In genomic region chr18:47883771-47884413, GRCh38 we compare ENCODE assay signal across 9 cellular contexts. TPM values are rescaled to one million over a fixed set of nuclear protein-coding genes. Genes with fewer than 3 reads are reported as not detected.
DNase-seq lines count a peak whose midpoint lies in the region; ATAC-seq and TF ChIP-seq lines count a peak whose summit lies in the region.
"Had no signal": no experiment of that assay in that cellular context is flagged by ENCODE, and none has a peak within 500 bp of the region (broad histone marks: within the 10 kb centered on the region; RNA-seq: fewer than 3 reads in every experiment).

No MANE protein-coding gene starts in this region.

- H3K4me3 ChIP-seq in colonic mucosa, result no peak overlapping the region
- H3K4me3 ChIP-seq: SK-N-MC had no signal

- no peak overlapping the region for H3K27ac ChIP-seq in colonic mucosa
- H3K27ac ChIP-seq: SK-N-MC had no signal

- no peaks in the 10 kb centered on the region for H3K9me3 ChIP-seq in colonic mucosa

- no peaks in the 10 kb centered on the region for H3K27me3 ChIP-seq in colonic mucosa

- H3K9ac ChIP-seq in colonic mucosa (ENCODE audit: low read depth in 2 of 2, low read length in 2 of 2), result no peak overlapping the region

- H3K36me3 ChIP-seq in colonic mucosa, result no peaks in the 10 kb centered on the region

- H3K4me1 ChIP-seq in colonic mucosa, result no peaks in the 10 kb centered on the region

- DNase-seq in activated CD4-positive, alpha-beta T cell treated with anti-CD3 and anti-CD28 coated beads for 48 hours, result peak; percentile 61
- no peak for DNase-seq in activated CD4-positive, alpha-beta T cell treated with anti-CD3 and anti-CD28 coated beads for 1 hour
- DNase-seq in NCI-H2107 treated with DMSO at 0.1 percent for 48 hours (lab: John Stamatoyannopoulos, UW; ENCODE audit: unreplicated experiment), result peak; percentile 89
- DNase-seq in colonic mucosa, result peak; percentile 24
- peak in 2 of 3 donors; percentile 28 to 46 for DNase-seq in stimulated activated CD4-positive, alpha-beta T cell treated with anti-CD3 and anti-CD28 coated beads, Interleukin-12 subunit alpha, Interleukin-12 subunit beta, amount 100 ng/mL, for 48 hours (ENCODE audit: low read depth in 2 of 3, low spot score in 1 of 3)
- no peak for DNase-seq in cardiac septum (ENCODE audit: low spot score)
- no peak for DNase-seq in retina

- intact Hi-C loops in colonic mucosa (cut with DNase I), result no loop called here
- intact Hi-C loops in cardiac septum (cut with DNase I), result no loop called here

- ATAC-seq in HG03571 (IDR thresholded peaks at IDR 0.05; ENCODE audit: unreplicated experiment), result no peak

- no peak for TF ChIP-seq CTCF in colonic mucosa (IDR thresholded peaks at IDR 0.05)

RNA-seq across cellular contexts. Expression of gene SMAD2, which starts 46.6 kb away (rescaled TPM):
- total RNA-seq in colonic mucosa (100 to 1,000 TPM; 109 to 133 TPM), cardiac septum (104 TPM)

Comparison
In these comparisons a context has a peak if more than half of its experiments do, and no peak if none do; other contexts are left out.
1. DNase-seq: peak in activated CD4-positive, alpha-beta T cell treated with anti-CD3 and anti-CD28 coated beads for 48 hours (single experiment), NCI-H2107 treated with DMSO at 0.1 percent for 48 hours (single experiment), colonic mucosa (single experiment) and stimulated activated CD4-positive, alpha-beta T cell treated with anti-CD3 and anti-CD28 coated beads, Interleukin-12 subunit alpha, Interleukin-12 subunit beta, amount 100 ng/mL, for 48 hours (2 of 3); none in activated CD4-positive, alpha-beta T cell treated with anti-CD3 and anti-CD28 coated beads for 1 hour (single experiment), cardiac septum (single experiment) and retina (single experiment).